In genomic region chr7:86784765-86785164, GRCh38 we compare ENCODE assay signal across 15 cellular contexts.
"Had no signal": no experiment of that assay in that cellular context is flagged by ENCODE, and none has a peak within 500 bp of the region (broad histone marks: within the 10 kb centered on the region; RNA-seq: fewer than 3 reads in every experiment).

No MANE protein-coding gene starts in this region.

- DNase-seq: activated CD4-positive, alpha-beta T cell treated with anti-CD3 and anti-CD28 coated beads for 1 hour; activated CD4-positive, alpha-beta T cell treated with anti-CD3 and anti-CD28 coated beads, Interleukin-2, amount 50 U/mL, for 1 hour; activated CD8-positive, alpha-beta T cell treated with anti-CD3 and anti-CD28 coated beads, Interleukin-2, amount 10 ng/mL, durations not matched to agents 7 days and 5 days; activated gamma-delta T cell; activated naive CD4-positive, alpha-beta T cell treated with anti-CD3 and anti-CD28 coated beads, Interleukin-2, amount 50 U/mL, for 16 hours; activated naive CD8-positive, alpha-beta T cell treated with anti-CD3 and anti-CD28 coated beads, Interleukin-2, amount 50 U/mL, for 24 hours; effector CD8-positive, alpha-beta T cell; foreskin melanocyte; kidney glomerular epithelial cell; left lung; naive thymus-derived CD8-positive, alpha-beta T cell; retina; sigmoid colon; stimulated activated CD4-positive, alpha-beta T cell treated with anti-CD3 and anti-CD28 coated beads, Interleukin-2, amount 100 ng/mL, for 48 hours; stimulated activated naive CD4-positive, alpha-beta T cell had no signal

- ATAC-seq: activated CD8-positive, alpha-beta T cell treated with anti-CD3 and anti-CD28 coated beads, Interleukin-2, amount 10 ng/mL, durations not matched to agents 7 days and 5 days; activated naive CD8-positive, alpha-beta T cell treated with anti-CD3 and anti-CD28 coated beads, Interleukin-2, amount 50 U/mL, for 24 hours; left lung; naive thymus-derived CD8-positive, alpha-beta T cell had no signal
